1 cellular context compared by ENCODE assay signal in genomic region chr2:19559596-19560240, GRCh38.
TF ChIP-seq lines count a peak whose summit lies in the region.

No MANE protein-coding gene starts in this region.

TF ChIP-seq in HepG2, 621 proteins besides CTCF, POLR2A, EP300 and RAD21 (continued from another document and continues in another):
- TF ChIP-seq ISL2 (CRISPR knock-in tag; IDR thresholded peaks at IDR 0.05) (no peak), ZNF547 (CRISPR knock-in tag; IDR thresholded peaks at IDR 0.05) (no peak), FOXO1 (CRISPR knock-in tag; IDR thresholded peaks at IDR 0.05) (0 out of 2 replicates have a peak, but pooled peaks have one; percentile 10), STAT5B (CRISPR knock-in tag; IDR thresholded peaks at IDR 0.05) (no peak), NFIC (IDR thresholded peaks at IDR 0.05; ENCODE audit: low read length) (no peak), RARG (CRISPR knock-in tag; IDR thresholded peaks at IDR 0.05; ENCODE audit: low read depth) (no peak), SALL1 (CRISPR knock-in tag; IDR thresholded peaks at IDR 0.05) (peak; percentile 28; the same call in 1 of the 2 replicates), GTF3A (CRISPR knock-in tag; conservative IDR thresholded peaks at IDR 0.05) (no peak), ESRRA (CRISPR knock-in tag; IDR thresholded peaks at IDR 0.05; ENCODE audit: low read depth) (no peak), SOX6 (IDR thresholded peaks at IDR 0.05) (no peak), SOX6 (CRISPR knock-in tag; IDR thresholded peaks at IDR 0.05) (0 out of 2 replicates have a peak, but pooled peaks have one; percentile 24), TEAD2 (CRISPR knock-in tag; IDR thresholded peaks at IDR 0.05) (no peak), ZSCAN31 (CRISPR knock-in tag; IDR thresholded peaks at IDR 0.05; ENCODE audit: low read depth) (no peak), AHDC1 (CRISPR knock-in tag; IDR thresholded peaks at IDR 0.05; ENCODE audit: borderline replicate concordance) (peak; percentile 55; the same call in 1 of the 2 replicates), MXD4 (CRISPR knock-in tag; IDR thresholded peaks at IDR 0.05) (no peak), PAXIP1 (CRISPR knock-in tag; conservative IDR thresholded peaks at IDR 0.05) (peak; percentile 63), ZEB1 (IDR thresholded peaks at IDR 0.05; ENCODE audit: insufficient replicate concordance, low read depth) (no peak), ATF7 (IDR thresholded peaks at IDR 0.05) (no peak), ATF7 (CRISPR knock-in tag; IDR thresholded peaks at IDR 0.05) (no peak), ZNF564 (CRISPR knock-in tag; IDR thresholded peaks at IDR 0.05) (no peak), CREM (IDR thresholded peaks at IDR 0.05) (no peak), CREM (CRISPR knock-in tag; IDR thresholded peaks at IDR 0.05) (no peak), MLLT10 (CRISPR knock-in tag; IDR thresholded peaks at IDR 0.05) (no peak), HOMEZ (CRISPR knock-in tag; IDR thresholded peaks at IDR 0.05; ENCODE audit: low read depth) (0 out of 2 replicates have a peak, but pooled peaks have one; percentile 19), ETV5 (CRISPR knock-in tag; IDR thresholded peaks at IDR 0.05; ENCODE audit: borderline replicate concordance) (peak; percentile 36; the same call in 1 of the 2 replicates), JARID2 (CRISPR knock-in tag; IDR thresholded peaks at IDR 0.05; ENCODE audit: insufficient replicate concordance) (no peak), U2AF2 (IDR thresholded peaks at IDR 0.05; ENCODE audit: low read depth, low read length) (no peak), RARA (CRISPR knock-in tag; IDR thresholded peaks at IDR 0.05) (peak; percentile 38; the same call in 1 of the 2 replicates), KMT2A (CRISPR knock-in tag; IDR thresholded peaks at IDR 0.05) (no peak), KDM2A (CRISPR knock-in tag; IDR thresholded peaks at IDR 0.05; ENCODE audit: borderline replicate concordance, low read depth) (no peak), STAG1 (CRISPR knock-in tag; IDR thresholded peaks at IDR 0.05) (no peak), MED13 (CRISPR knock-in tag; IDR thresholded peaks at IDR 0.05) (no peak), SP5 (CRISPR knock-in tag; IDR thresholded peaks at IDR 0.05; ENCODE audit: borderline replicate concordance, low read depth) (peak; percentile 83), FIP1L1 (IDR thresholded peaks at IDR 0.05; ENCODE audit: borderline replicate concordance, insufficient read depth, low read depth, low read length) (no peak), TAF1 (CRISPR knock-in tag; IDR thresholded peaks at IDR 0.05) (no peak), JUND (CRISPR knock-in tag; IDR thresholded peaks at IDR 0.05) (no peak), HDAC1 (CRISPR knock-in tag; IDR thresholded peaks at IDR 0.05) (peak; percentile 23; the same call in 1 of the 2 replicates), MIER2 (CRISPR knock-in tag; IDR thresholded peaks at IDR 0.05) (no peak), AGO1 (IDR thresholded peaks at IDR 0.05; ENCODE audit: low read depth, low read length, poor library complexity, severe bottlenecking) (no peak), ZNF704 (CRISPR knock-in tag; IDR thresholded peaks at IDR 0.05; ENCODE audit: borderline replicate concordance) (no peak), ZFP90 (CRISPR knock-in tag; IDR thresholded peaks at IDR 0.05; ENCODE audit: borderline replicate concordance) (no peak), MED1 (CRISPR knock-in tag; IDR thresholded peaks at IDR 0.05) (no peak), ARID2 (CRISPR knock-in tag; IDR thresholded peaks at IDR 0.05; ENCODE audit: borderline replicate concordance) (no peak), ZNF784 (CRISPR knock-in tag; IDR thresholded peaks at IDR 0.05; ENCODE audit: borderline replicate concordance) (no peak), CHD4 (IDR thresholded peaks at IDR 0.05; ENCODE audit: borderline replicate concordance, low read length) (no peak), ZNF878 (CRISPR knock-in tag; IDR thresholded peaks at IDR 0.05) (no peak), ZNF839 (CRISPR knock-in tag; IDR thresholded peaks at IDR 0.05; ENCODE audit: borderline replicate concordance) (no peak), ZNF512B (CRISPR knock-in tag; IDR thresholded peaks at IDR 0.05; ENCODE audit: borderline replicate concordance) (no peak), ZBTB8A (CRISPR knock-in tag; IDR thresholded peaks at IDR 0.05; ENCODE audit: borderline replicate concordance, low read depth) (no peak), ZKSCAN5 (CRISPR knock-in tag; IDR thresholded peaks at IDR 0.05) (no peak), DBP (CRISPR knock-in tag; IDR thresholded peaks at IDR 0.05; ENCODE audit: not compliant biosample characterization) (no peak), NFYC (CRISPR knock-in tag; IDR thresholded peaks at IDR 0.05) (no peak), ZZZ3 (CRISPR knock-in tag; IDR thresholded peaks at IDR 0.05; ENCODE audit: borderline replicate concordance) (no peak), KDM3A (CRISPR knock-in tag; IDR thresholded peaks at IDR 0.05; ENCODE audit: low read depth) (no peak), KMT2B (CRISPR knock-in tag; IDR thresholded peaks at IDR 0.05) (no peak), SIN3A (IDR thresholded peaks at IDR 0.05; ENCODE audit: borderline replicate concordance, low read depth, low read length) (no peak), IRF2 (CRISPR knock-in tag; IDR thresholded peaks at IDR 0.05) (no peak), NAIF1 (CRISPR knock-in tag; IDR thresholded peaks at IDR 0.05; ENCODE audit: borderline replicate concordance) (no peak)
